27 cellular contexts compared by ENCODE assay signal in genomic region chr11:77959434-77959833, GRCh38. TPM values are rescaled to one million over a fixed set of nuclear protein-coding genes. Genes with fewer than 3 reads are reported as not detected.
DNase-seq lines count a peak whose midpoint lies in the region; FAIRE-seq and TF ChIP-seq lines count a peak whose summit lies in the region.
"Had no signal": no experiment of that assay in that cellular context is flagged by ENCODE, and none has a peak within 500 bp of the region (broad histone marks: within the 10 kb centered on the region; RNA-seq: fewer than 3 reads in every experiment).

No MANE protein-coding gene starts in this region.

- no peaks in the 10 kb centered on the region for H4K20me1 ChIP-seq in endothelial cell of umbilical vein (replicated peaks; ENCODE audit: control insufficient read depth, extremely low read depth, insufficient read depth, low read length)

- H3K36me3 Mint-ChIP-seq in mesothelial cell of epicardium: peaks cover 15% of the 10 kb centered on the region
- peaks cover 28% of the 10 kb centered on the region for H3K36me3 Mint-ChIP-seq in activated T-helper 2 cell treated with anti-CD3 and anti-CD28 coated beads, Interferon-gamma antibody, Interleukin-2, Interleukin-4, amounts not matched to agents 10 μg/mL and 5 μg/mL and 100 μg/mL, durations not matched to agents 14 hours and 24 hours and 36 hours (ENCODE audit: low read depth)

- peak; percentile 10 for DNase-seq in AG10803 (ENCODE audit: low read depth)
- DNase-seq in NCI-H226: peak; percentile 63
- DNase-seq in endothelial cell of umbilical vein (ENCODE audit: low read depth, low spot score): peak; percentile 49
- no peak for DNase-seq in mesothelial cell of epicardium (ENCODE audit: low spot score in 2 of 2, unreplicated experiment in 2 of 2)
- no peak for DNase-seq in stimulated activated CD4-positive, alpha-beta T cell treated with anti-CD3 and anti-CD28 coated beads, Interleukin-4, amount 100 ng/mL, for 24 hours
- no peak for DNase-seq in SKM-1 (lab: John Stamatoyannopoulos, UW; ENCODE audit: unreplicated experiment)
- no peak for DNase-seq in activated T-helper 2 cell treated with anti-CD3 and anti-CD28 coated beads, Interferon-gamma antibody, Interleukin-2, Interleukin-4, amounts not matched to agents 10 μg/mL and 5 μg/mL and 100 μg/mL, durations not matched to agents 14 hours and 24 hours and 36 hours (ENCODE audit: low spot score)
- DNase-seq in GM03348 (ENCODE audit: low spot score): no peak
- DNase-seq: activated CD4-positive, alpha-beta memory T cell treated with anti-CD3 and anti-CD28 coated beads, Interleukin-2, amount 10 ng/mL, durations not matched to agents 7 days and 5 days; activated CD4-positive, CD25-positive, alpha-beta regulatory T cell; activated gamma-delta T cell; activated T-cell treated with anti-CD3 and anti-CD28 coated beads for 4 hours; caudate nucleus; DMS 273 treated with DMSO at 0.1 percent for 48 hours; dorsolateral prefrontal cortex; kidney; naive thymus-derived CD8-positive, alpha-beta T cell; NCI-H1417; NCI-H2107; NCI-H510A treated with DMSO at 0.1 percent for 48 hours; sigmoid colon had no signal

- H3K4me2 ChIP-seq in endothelial cell of umbilical vein (ENCODE audit: insufficient read depth, low read length): no peak overlapping the region

- TF ChIP-seq POLR2A in endothelial cell of umbilical vein (IDR thresholded peaks at IDR 0.05; ENCODE audit: low read depth, low read length): no peak

- no peaks in the 10 kb centered on the region for H3K9me3 Mint-ChIP-seq in mesothelial cell of epicardium
- H3K9me3 Mint-ChIP-seq in activated T-helper 2 cell treated with anti-CD3 and anti-CD28 coated beads, Interferon-gamma antibody, Interleukin-2, Interleukin-4, amounts not matched to agents 10 μg/mL and 5 μg/mL and 100 μg/mL, durations not matched to agents 14 hours and 24 hours and 36 hours: no peaks in the 10 kb centered on the region
- H3K9me3 Mint-ChIP-seq: activated CD4-positive, alpha-beta memory T cell treated with anti-CD3 and anti-CD28 coated beads, Interleukin-2, amount 10 ng/mL, durations not matched to agents 7 days and 5 days; naive thymus-derived CD8-positive, alpha-beta T cell; T-helper 2 cell treated with Interferon-gamma antibody and Interleukin-4, amounts not matched to agents 5 μg/mL and 100 μg/mL, for 36 hours had no signal

- H3K27me3 ChIP-seq in endothelial cell of umbilical vein (ENCODE audit: control insufficient read depth in 2 of 2, insufficient read depth in 2 of 2, low read length in 2 of 2): no peaks in the 10 kb centered on the region
- H3K27me3 ChIP-seq: dorsolateral prefrontal cortex, sigmoid colon had no signal

- no peak overlapping the region for H2AFZ ChIP-seq in endothelial cell of umbilical vein (ENCODE audit: low read depth, low read length)
- H2AFZ ChIP-seq: parathyroid adenoma had no signal

- CTCF ChIA-PET in endothelial cell of umbilical vein (lab: Charles Lee): no interaction called here

- BruUV-seq in endothelial cell of umbilical vein (replicated peaks; lab: Mats Ljungman, UMichigan): no TSS peak

- peaks cover 3% of the 10 kb centered on the region for H3K4me1 Mint-ChIP-seq in mesothelial cell of epicardium
- no peaks in the 10 kb centered on the region for H3K4me1 Mint-ChIP-seq in activated T-helper 2 cell treated with anti-CD3 and anti-CD28 coated beads, Interferon-gamma antibody, Interleukin-2, Interleukin-4, amounts not matched to agents 10 μg/mL and 5 μg/mL and 100 μg/mL, durations not matched to agents 14 hours and 24 hours and 36 hours (ENCODE audit: low read depth)
- H3K4me1 Mint-ChIP-seq: activated CD4-positive, alpha-beta memory T cell treated with anti-CD3 and anti-CD28 coated beads, Interleukin-2, amount 10 ng/mL, durations not matched to agents 7 days and 5 days had no signal

- no peaks in the 10 kb centered on the region for H3K9me3 ChIP-seq in endothelial cell of umbilical vein (replicated peaks; ENCODE audit: control insufficient read depth, insufficient read depth, low read length)
- H3K9me3 ChIP-seq: sigmoid colon had no signal

- H3K27me3 Mint-ChIP-seq in mesothelial cell of epicardium (ENCODE audit: low read depth): no peaks in the 10 kb centered on the region
- H3K27me3 Mint-ChIP-seq in activated T-helper 2 cell treated with anti-CD3 and anti-CD28 coated beads, Interferon-gamma antibody, Interleukin-2, Interleukin-4, amounts not matched to agents 10 μg/mL and 5 μg/mL and 100 μg/mL, durations not matched to agents 14 hours and 24 hours and 36 hours (ENCODE audit: low read depth): no peaks in the 10 kb centered on the region
- H3K27me3 Mint-ChIP-seq: activated CD4-positive, alpha-beta memory T cell treated with anti-CD3 and anti-CD28 coated beads, Interleukin-2, amount 10 ng/mL, durations not matched to agents 7 days and 5 days; naive thymus-derived CD8-positive, alpha-beta T cell had no signal

- no peaks in the 10 kb centered on the region for H3K79me2 ChIP-seq in endothelial cell of umbilical vein (ENCODE audit: control insufficient read depth, insufficient read depth, low read length)
- H3K79me2 ChIP-seq: parathyroid adenoma had no signal

- H3K4me1 ChIP-seq in endothelial cell of umbilical vein (ENCODE audit: control insufficient read depth, extremely low read depth, insufficient read depth, low read length): no peaks in the 10 kb centered on the region
- H3K4me1 ChIP-seq: parathyroid adenoma, sigmoid colon had no signal

- H3K4me3 Mint-ChIP-seq in mesothelial cell of epicardium: no peak overlapping the region
- H3K4me3 Mint-ChIP-seq in activated T-helper 2 cell treated with anti-CD3 and anti-CD28 coated beads, Interferon-gamma antibody, Interleukin-2, Interleukin-4, amounts not matched to agents 10 μg/mL and 5 μg/mL and 100 μg/mL, durations not matched to agents 14 hours and 24 hours and 36 hours (ENCODE audit: low read depth): no peak overlapping the region
- H3K4me3 Mint-ChIP-seq: activated CD4-positive, alpha-beta memory T cell treated with anti-CD3 and anti-CD28 coated beads, Interleukin-2, amount 10 ng/mL, durations not matched to agents 7 days and 5 days; naive thymus-derived CD8-positive, alpha-beta T cell; T-helper 2 cell treated with Interferon-gamma antibody and Interleukin-4, amounts not matched to agents 5 μg/mL and 100 μg/mL, for 36 hours had no signal

- no peaks in the 10 kb centered on the region for H3K9me1 ChIP-seq in endothelial cell of umbilical vein (replicated peaks; ENCODE audit: control insufficient read depth, extremely low read depth, insufficient read depth, low read length)

- dilution Hi-C loops in endothelial cell of umbilical vein (cut with MboI; ENCODE audit: extremely low pct_ligation_motif_present, low sequenced_read_pairs): no loop called here

- H3K9ac ChIP-seq in endothelial cell of umbilical vein (replicated peaks; ENCODE audit: extremely low read depth, insufficient read depth, low read length): no peak overlapping the region
- H3K9ac ChIP-seq: parathyroid adenoma had no signal

- no peak for TF ChIP-seq CTCF in AG10803 (conservative IDR thresholded peaks at IDR 0.05; ENCODE audit: low read length)
- TF ChIP-seq CTCF in endothelial cell of umbilical vein (IDR thresholded peaks at IDR 0.05; ENCODE audit: extremely low read depth in 1 of 2, insufficient read depth in 1 of 2, low read depth in 1 of 2, low read length in 2 of 2): no peak
- TF ChIP-seq CTCF in mesothelial cell of epicardium (IDR thresholded peaks at IDR 0.05; ENCODE audit: unreplicated experiment): no peak

- peak overlapping the region; percentile 22 for H3K27ac Mint-ChIP-seq in mesothelial cell of epicardium
- no peak overlapping the region for H3K27ac Mint-ChIP-seq in activated T-helper 2 cell treated with anti-CD3 and anti-CD28 coated beads, Interferon-gamma antibody, Interleukin-2, Interleukin-4, amounts not matched to agents 10 μg/mL and 5 μg/mL and 100 μg/mL, durations not matched to agents 14 hours and 24 hours and 36 hours
- H3K27ac Mint-ChIP-seq: activated CD4-positive, alpha-beta memory T cell treated with anti-CD3 and anti-CD28 coated beads, Interleukin-2, amount 10 ng/mL, durations not matched to agents 7 days and 5 days; T-helper 2 cell treated with Interferon-gamma antibody and Interleukin-4, amounts not matched to agents 5 μg/mL and 100 μg/mL, for 36 hours had no signal

- FAIRE-seq in endothelial cell of umbilical vein (lab: Jason Lieb, UNC): no peak
- FAIRE-seq: kidney had no signal

- intact Hi-C loops in endothelial cell of umbilical vein (cut with micrococcal nuclease): no loop called here
- intact Hi-C loops in activated T-helper 2 cell treated with anti-CD3 and anti-CD28 coated beads, Interferon-gamma antibody, Interleukin-2, Interleukin-4, amounts not matched to agents 10 μg/mL and 5 μg/mL and 100 μg/mL, durations not matched to agents 14 hours and 24 hours and 36 hours (cut with micrococcal nuclease): no loop called here

- no peak overlapping the region for H3K27ac ChIP-seq in endothelial cell of umbilical vein (ENCODE audit: insufficient read depth, low read depth, low read length)
- H3K27ac ChIP-seq: C4-2B, dorsolateral prefrontal cortex, HL-60, parathyroid adenoma, sigmoid colon, SK-N-MC had no signal

- POLR2A ChIA-PET in endothelial cell of umbilical vein (lab: Charles Lee): no interaction called here

- H3K4me3 ChIP-seq in AG10803 (ENCODE audit: low read length) (no peak overlapping the region), endothelial cell of umbilical vein (replicated peaks in 1 of 3; ENCODE audit: insufficient read depth in 1 of 3, low read depth in 1 of 3, low read length in 3 of 3) (no peak overlapping the region)
- H3K4me3 ChIP-seq: dorsolateral prefrontal cortex, lung, sigmoid colon, SK-N-MC had no signal

- H3K36me3 ChIP-seq in endothelial cell of umbilical vein (ENCODE audit: control insufficient read depth in 2 of 2, extremely low read depth in 1 of 2, insufficient read depth in 2 of 2, low read length in 2 of 2): no peaks in the 10 kb centered on the region

TF ChIP-seq in endothelial cell of umbilical vein, 7 proteins besides CTCF, POLR2A, EP300 and RAD21 (continues in another document):
- TF ChIP-seq FOS (IDR thresholded peaks at IDR 0.05; ENCODE audit: borderline replicate concordance, insufficient read depth, low read length) (no peak), GATA2 (IDR thresholded peaks at IDR 0.05; ENCODE audit: insufficient read depth, insufficient read length, low read depth, low read length) (no peak)

RNA-seq across cellular contexts. Expression of gene INTS4, which starts 35.0 kb away (rescaled TPM):
- total RNA-seq in endothelial cell of umbilical vein (37.8 and 39.2 TPM in 2 replicates), mesothelial cell of epicardium (44.4 to 48.3 TPM (median 44.7 TPM) in 3 replicates)
- polyA plus RNA-seq in endothelial cell of umbilical vein: 28.0 and 29.2 TPM in 2 replicates
- 21.8 and 24.2 TPM in 2 replicates for polyA plus RNA-seq in endothelial cell of umbilical vein (2011; cell fraction: cytosol; rRNA removed)
- 103 and 111 TPM in 2 replicates for polyA plus RNA-seq in endothelial cell of umbilical vein (2011; cell fraction: nucleus; rRNA removed)
- polyA plus RNA-seq in endothelial cell of umbilical vein (2012): 27.5 and 27.8 TPM in 2 replicates
- 44.2 and 46.8 TPM in 2 replicates for polyA minus RNA-seq in endothelial cell of umbilical vein
- polyA minus RNA-seq in endothelial cell of umbilical vein (2011; cell fraction: cytosol; rRNA and poly(A)+ RNA removed): 18.3 TPM
- polyA minus RNA-seq in endothelial cell of umbilical vein (2011; cell fraction: nucleus; rRNA and poly(A)+ RNA removed): 68.0 and 97.6 TPM in 2 replicates
- total RNA-seq in activated T-helper 2 cell treated with anti-CD3 and anti-CD28 coated beads, Interferon-gamma antibody, Interleukin-2, Interleukin-4, amounts not matched to agents 10 μg/mL and 5 μg/mL and 100 μg/mL, durations not matched to agents 14 hours and 24 hours and 36 hours: 62.7 and 66.8 TPM in 2 replicates

Comparison
In these comparisons a context has a peak if more than half of its experiments do, and no peak if none do; other contexts are left out.
1. DNase-seq: peak in AG10803 (single experiment), NCI-H226 (single experiment) and endothelial cell of umbilical vein (single experiment); none in mesothelial cell of epicardium (0 of 2), stimulated activated CD4-positive, alpha-beta T cell treated with anti-CD3 and anti-CD28 coated beads, Interleukin-4, amount 100 ng/mL, for 24 hours (single experiment), SKM-1 (single experiment), activated T-helper 2 cell treated with anti-CD3 and anti-CD28 coated beads, Interferon-gamma antibody, Interleukin-2, Interleukin-4, amounts not matched to agents 10 μg/mL and 5 μg/mL and 100 μg/mL, durations not matched to agents 14 hours and 24 hours and 36 hours (single experiment) and GM03348 (single experiment).